Comparison of ENCODE assay signal across 1 cellular context in the genomic region with DNA sequence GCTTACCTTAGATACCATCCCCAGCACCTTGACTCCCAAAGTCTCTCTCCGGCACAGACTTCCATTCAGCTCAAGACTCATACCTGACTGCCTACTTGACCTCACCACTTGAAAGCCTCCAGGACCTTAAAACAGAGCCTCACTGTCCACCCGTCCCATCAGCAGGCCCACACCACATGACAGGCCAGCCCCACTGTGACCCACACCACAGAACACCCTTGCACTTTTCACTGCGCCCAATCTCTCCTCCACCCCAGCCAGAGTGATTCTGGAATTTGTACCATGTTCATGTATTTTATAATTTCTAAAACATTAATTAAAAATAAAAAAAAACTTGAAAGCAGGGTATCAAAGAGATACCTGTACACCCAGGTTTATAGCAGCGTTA.
TF ChIP-seq lines count a peak whose summit lies in the region.

No MANE protein-coding gene starts in this region.

TF ChIP-seq in IMR-90, 13 proteins besides CTCF, POLR2A, EP300 and RAD21:
- no peak for TF ChIP-seq RCOR1 (IDR thresholded peaks at IDR 0.05; ENCODE audit: insufficient replicate concordance, low read length)
- TF ChIP-seq, protein P1, sequence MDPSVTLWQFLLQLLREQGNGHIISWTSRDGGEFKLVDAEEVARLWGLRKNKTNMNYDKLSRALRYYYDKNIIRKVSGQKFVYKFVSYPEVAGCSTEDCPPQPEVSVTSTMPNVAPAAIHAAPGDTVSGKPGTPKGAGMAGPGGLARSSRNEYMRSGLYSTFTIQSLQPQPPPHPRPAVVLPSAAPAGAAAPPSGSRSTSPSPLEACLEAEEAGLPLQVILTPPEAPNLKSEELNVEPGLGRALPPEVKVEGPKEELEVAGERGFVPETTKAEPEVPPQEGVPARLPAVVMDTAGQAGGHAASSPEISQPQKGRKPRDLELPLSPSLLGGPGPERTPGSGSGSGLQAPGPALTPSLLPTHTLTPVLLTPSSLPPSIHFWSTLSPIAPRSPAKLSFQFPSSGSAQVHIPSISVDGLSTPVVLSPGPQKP (IDR thresholded peaks at IDR 0.05; ENCODE audit: borderline replicate concordance, low read depth, low read length) = no peak
- TF ChIP-seq NFE2L2 (IDR thresholded peaks at IDR 0.05; ENCODE audit: low read depth, low read length) = no peak
- TF ChIP-seq CHD1 (IDR thresholded peaks at IDR 0.05; ENCODE audit: low read depth, low read length) = no peak
- TF ChIP-seq FOS (IDR thresholded peaks at IDR 0.05; ENCODE audit: low read depth, low read length) = no peak
- no peak for TF ChIP-seq BHLHE40 (IDR thresholded peaks at IDR 0.05; ENCODE audit: low read depth, low read length)
- TF ChIP-seq MXI1 (IDR thresholded peaks at IDR 0.05; ENCODE audit: borderline replicate concordance, low read depth, low read length) = no peak
- TF ChIP-seq RFX5 (IDR thresholded peaks at IDR 0.05; ENCODE audit: low read depth, low read length) = no peak
- no peak for TF ChIP-seq CEBPB (IDR thresholded peaks at IDR 0.05; ENCODE audit: low read depth, low read length)
- TF ChIP-seq, protein P2, sequence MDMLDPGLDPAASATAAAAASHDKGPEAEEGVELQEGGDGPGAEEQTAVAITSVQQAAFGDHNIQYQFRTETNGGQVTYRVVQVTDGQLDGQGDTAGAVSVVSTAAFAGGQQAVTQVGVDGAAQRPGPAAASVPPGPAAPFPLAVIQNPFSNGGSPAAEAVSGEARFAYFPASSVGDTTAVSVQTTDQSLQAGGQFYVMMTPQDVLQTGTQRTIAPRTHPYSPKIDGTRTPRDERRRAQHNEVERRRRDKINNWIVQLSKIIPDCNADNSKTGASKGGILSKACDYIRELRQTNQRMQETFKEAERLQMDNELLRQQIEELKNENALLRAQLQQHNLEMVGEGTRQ (IDR thresholded peaks at IDR 0.05; ENCODE audit: low read depth, low read length) = no peak
- no peak for TF ChIP-seq MAFK (IDR thresholded peaks at IDR 0.05; ENCODE audit: low read depth, low read length)
- no peak for TF ChIP-seq MAZ (IDR thresholded peaks at IDR 0.05; ENCODE audit: borderline replicate concordance, low read depth, low read length)
- no peak for TF ChIP-seq SMC3 (IDR thresholded peaks at IDR 0.05; ENCODE audit: low read depth, low read length)
